ENCODE assay signal across 12 cellular contexts in genomic region chr1:116380499-116381316, GRCh38. TPM values are rescaled to one million over a fixed set of nuclear protein-coding genes. Genes with fewer than 3 reads are reported as not detected.
DNase-seq lines count a peak whose midpoint lies in the region; ATAC-seq and TF ChIP-seq lines count a peak whose summit lies in the region.
"Had no signal": no experiment of that assay in that cellular context is flagged by ENCODE, and none has a peak within 500 bp of the region (broad histone marks: within the 10 kb centered on the region; RNA-seq: fewer than 3 reads in every experiment).

No MANE protein-coding gene starts in this region.

- H3K4me1 ChIP-seq in esophagus squamous epithelium = peaks cover 31 to 94% (median 58%) of the 10 kb centered on the region in 3 donors
- H3K4me1 ChIP-seq in subcutaneous abdominal adipose tissue (ENCODE audit: control insufficient read depth in 5 of 5, insufficient read depth in 5 of 5, low read length in 5 of 5) = peaks cover 14 to 59% (median 33%) of the 10 kb centered on the region in 5 donors

- TF ChIP-seq POLR2A in esophagus squamous epithelium (IDR thresholded peaks at IDR 0.05) = no peak

- peak overlapping the region; percentile 28 for H3K4me3 Mint-ChIP-seq in activated naive CD4-positive, alpha-beta T cell treated with anti-CD3 and anti-CD28 coated beads, Interleukin-2, amount 50 U/mL, for 24 hours
- H3K4me3 Mint-ChIP-seq in activated T-helper 1 cell treated with anti-CD3 and anti-CD28 coated beads, Interleukin-12 subunit alpha, Interleukin-12 subunit beta, Interleukin-2, Interleukin-4 antibody, amounts not matched to agents 30 ng/mL and 10 ng/mL and 1 ng/mL, durations not matched to agents 14 hours and 24 hours and 36 hours = no peak overlapping the region

- no peaks in the 10 kb centered on the region for H3K9me3 ChIP-seq in esophagus squamous epithelium
- no peaks in the 10 kb centered on the region for H3K9me3 ChIP-seq in subcutaneous abdominal adipose tissue (ENCODE audit: control insufficient read depth in 5 of 5, low read length in 5 of 5)

- no peak for TF ChIP-seq CTCF in esophagus squamous epithelium (IDR thresholded peaks at IDR 0.05)

- H3K27me3 ChIP-seq in esophagus squamous epithelium = no peaks in the 10 kb centered on the region
- no peaks in the 10 kb centered on the region for H3K27me3 ChIP-seq in subcutaneous abdominal adipose tissue (ENCODE audit: control insufficient read depth in 5 of 5, insufficient read depth in 4 of 5, low read length in 5 of 5)

- H3K36me3 ChIP-seq in esophagus squamous epithelium = peaks cover 0 to 36% (median 9%) of the 10 kb centered on the region in 3 donors
- peaks cover 4 to 14% (median 10%) of the 10 kb centered on the region in 5 donors for H3K36me3 ChIP-seq in subcutaneous abdominal adipose tissue (ENCODE audit: control insufficient read depth in 5 of 5, insufficient read depth in 5 of 5, low read length in 5 of 5)

- peaks cover 84% of the 10 kb centered on the region for H3K4me1 Mint-ChIP-seq in activated naive CD4-positive, alpha-beta T cell treated with anti-CD3 and anti-CD28 coated beads, Interleukin-2, amount 50 U/mL, for 24 hours
- H3K4me1 Mint-ChIP-seq in activated T-helper 1 cell treated with anti-CD3 and anti-CD28 coated beads, Interleukin-12 subunit alpha, Interleukin-12 subunit beta, Interleukin-2, Interleukin-4 antibody, amounts not matched to agents 30 ng/mL and 10 ng/mL and 1 ng/mL, durations not matched to agents 14 hours and 24 hours and 36 hours (ENCODE audit: low read depth) = peaks cover 78% of the 10 kb centered on the region

- no peaks in the 10 kb centered on the region for H3K27me3 Mint-ChIP-seq in activated naive CD4-positive, alpha-beta T cell treated with anti-CD3 and anti-CD28 coated beads, Interleukin-2, amount 50 U/mL, for 24 hours
- no peaks in the 10 kb centered on the region for H3K27me3 Mint-ChIP-seq in activated T-helper 1 cell treated with anti-CD3 and anti-CD28 coated beads, Interleukin-12 subunit alpha, Interleukin-12 subunit beta, Interleukin-2, Interleukin-4 antibody, amounts not matched to agents 30 ng/mL and 10 ng/mL and 1 ng/mL, durations not matched to agents 14 hours and 24 hours and 36 hours (ENCODE audit: insufficient read depth)

- H3K4me3 ChIP-seq in esophagus squamous epithelium = no peak overlapping the region
- H3K4me3 ChIP-seq in subcutaneous abdominal adipose tissue (ENCODE audit: low read depth in 1 of 5, low read length in 5 of 5) = no peak overlapping the region

- no peaks in the 10 kb centered on the region for H3K9me3 Mint-ChIP-seq in activated naive CD4-positive, alpha-beta T cell treated with anti-CD3 and anti-CD28 coated beads, Interleukin-2, amount 50 U/mL, for 24 hours
- no peaks in the 10 kb centered on the region for H3K9me3 Mint-ChIP-seq in activated T-helper 1 cell treated with anti-CD3 and anti-CD28 coated beads, Interleukin-12 subunit alpha, Interleukin-12 subunit beta, Interleukin-2, Interleukin-4 antibody, amounts not matched to agents 30 ng/mL and 10 ng/mL and 1 ng/mL, durations not matched to agents 14 hours and 24 hours and 36 hours

- H3K27ac ChIP-seq in esophagus squamous epithelium (peak overlapping the region in 3 of 4 donors; percentile 45 to 99 (median 98)), subcutaneous abdominal adipose tissue (ENCODE audit: low read depth, low read length) (peak overlapping the region; percentile 25)

- H3K9ac ChIP-seq in subcutaneous abdominal adipose tissue (ENCODE audit: low read length in 5 of 5) = peak overlapping the region in 1 of 5 donors; percentile 29

- DNase-seq in activated naive CD4-positive, alpha-beta T cell treated with anti-CD3 and anti-CD28 coated beads, Interleukin-2, amount 50 U/mL, for 16 hours = no peak
- DNase-seq in MV-4-11 (lab: John Stamatoyannopoulos, UW) (peak; percentile 43), esophagus squamous epithelium (lab: John Stamatoyannopoulos, UW) (no peak)
- DNase-seq in activated T-helper 1 cell treated with anti-CD3 and anti-CD28 coated beads, Interleukin-12 subunit alpha, Interleukin-12 subunit beta, Interleukin-2, Interleukin-4 antibody, amounts not matched to agents 30 ng/mL and 10 ng/mL and 1 ng/mL, durations not matched to agents 14 hours and 24 hours and 36 hours (ENCODE audit: low spot score) = no peak
- DNase-seq: AML-193, foreskin melanocyte, MM.1S, NCI-H524 had no signal

- peaks cover 9% of the 10 kb centered on the region for H3K36me3 Mint-ChIP-seq in activated naive CD4-positive, alpha-beta T cell treated with anti-CD3 and anti-CD28 coated beads, Interleukin-2, amount 50 U/mL, for 24 hours
- H3K36me3 Mint-ChIP-seq in activated T-helper 1 cell treated with anti-CD3 and anti-CD28 coated beads, Interleukin-12 subunit alpha, Interleukin-12 subunit beta, Interleukin-2, Interleukin-4 antibody, amounts not matched to agents 30 ng/mL and 10 ng/mL and 1 ng/mL, durations not matched to agents 14 hours and 24 hours and 36 hours (ENCODE audit: low read depth) = peaks cover 35% of the 10 kb centered on the region

- H3K27ac Mint-ChIP-seq in activated naive CD4-positive, alpha-beta T cell treated with anti-CD3 and anti-CD28 coated beads, Interleukin-2, amount 50 U/mL, for 24 hours = peak overlapping the region; percentile 76
- no peak overlapping the region for H3K27ac Mint-ChIP-seq in activated T-helper 1 cell treated with anti-CD3 and anti-CD28 coated beads, Interleukin-12 subunit alpha, Interleukin-12 subunit beta, Interleukin-2, Interleukin-4 antibody, amounts not matched to agents 30 ng/mL and 10 ng/mL and 1 ng/mL, durations not matched to agents 14 hours and 24 hours and 36 hours

- ATAC-seq in GM18498 (IDR thresholded peaks at IDR 0.05; ENCODE audit: unreplicated experiment) = no peak
- no peak for ATAC-seq in GM21717 (IDR thresholded peaks at IDR 0.05; ENCODE audit: unreplicated experiment)

- 50 to 73% methylated on average over 8 of the region's 8 CpGs for WGBS in esophagus squamous epithelium, 2 donors

- intact Hi-C loops in esophagus squamous epithelium (cut with DNase I) = no loop called here
- intact Hi-C loops in activated T-helper 1 cell treated with anti-CD3 and anti-CD28 coated beads, Interleukin-12 subunit alpha, Interleukin-12 subunit beta, Interleukin-2, Interleukin-4 antibody, amounts not matched to agents 30 ng/mL and 10 ng/mL and 1 ng/mL, durations not matched to agents 14 hours and 24 hours and 36 hours (cut with micrococcal nuclease) = no loop called here

RNA-seq across cellular contexts. Expression of gene ATP1A1, which starts 7.7 kb away (rescaled TPM):
- total RNA-seq in esophagus squamous epithelium = 100 to 1,000 TPM; 310 to 443 (median 391) TPM
- total RNA-seq in activated T-helper 1 cell treated with anti-CD3 and anti-CD28 coated beads, Interleukin-12 subunit alpha, Interleukin-12 subunit beta, Interleukin-2, Interleukin-4 antibody, amounts not matched to agents 30 ng/mL and 10 ng/mL and 1 ng/mL, durations not matched to agents 14 hours and 24 hours and 36 hours = 238 and 240 TPM in 2 replicates
